ENCODE assay signal across 1 cellular context in genomic region chr9:88418715-88419540, GRCh38.
TF ChIP-seq lines count a peak whose summit lies in the region.

No MANE protein-coding gene starts in this region.

TF ChIP-seq in SK-N-SH treated with all-trans-retinoic acid at 6 μM for 48 hours, 23 proteins besides CTCF, POLR2A, EP300 and RAD21 (continued from another document):
- TF ChIP-seq POU6F1 (CRISPR knock-in tag; IDR thresholded peaks at IDR 0.05; ENCODE audit: borderline replicate concordance, low read depth) (no peak), ZNF565 (CRISPR knock-in tag; conservative IDR thresholded peaks at IDR 0.05; ENCODE audit: low read depth) (no peak)
